8 cellular contexts compared by ENCODE assay signal in genomic region chr20:3471397-3472021, GRCh38. TPM values are rescaled to one million over a fixed set of nuclear protein-coding genes. Genes with fewer than 3 reads are reported as not detected.
DNase-seq lines count a peak whose midpoint lies in the region; ATAC-seq and TF ChIP-seq lines count a peak whose summit lies in the region.

No MANE protein-coding gene starts in this region.

- H3K4me3 Mint-ChIP-seq in CD14-positive monocyte: peak overlapping the region; percentile 93 to 99

- DNase-seq in CD14-positive monocyte (ENCODE audit: low spot score): peak; percentile 47
- peak; percentile 3 for DNase-seq in T-helper 22 cell (ENCODE audit: low read depth)
- DNase-seq in globus pallidus (ENCODE audit: low spot score): peak; percentile 5
- DNase-seq in sciatic nerve (ENCODE audit: low spot score): peak; percentile 66
- DNase-seq in iPS-NIHi11 (ENCODE audit: low spot score): no peak
- no peak for DNase-seq in stimulated activated CD4-positive, alpha-beta T cell treated with anti-CD3 and anti-CD28 coated beads, Interleukin-4, amount 100 ng/mL, for 1 hour

- no peaks in the 10 kb centered on the region for H3K9me3 Mint-ChIP-seq in CD14-positive monocyte

- intact Hi-C loops in CD14-positive monocyte (cut with micrococcal nuclease) (loop anchor here (2.0 to 5.0 kb wide), 2 partner anchors 64 to 65 kb away; partner anchors contain the start of gene DNAAF9 (in 2 of the 2)), sciatic nerve (cut with DNase I) (loop anchor here (2.0 kb wide), 1 partner anchor 63 kb away; no protein-coding TSS in a partner anchor)

- H3K36me3 Mint-ChIP-seq in CD14-positive monocyte: peaks cover 2 to 6% of the 10 kb centered on the region in 2 donors

- peak; percentile 31 for ATAC-seq in GM21737 (IDR thresholded peaks at IDR 0.05; ENCODE audit: unreplicated experiment)
- peak; percentile 29 for ATAC-seq in sciatic nerve
- ATAC-seq in HG02610 (IDR thresholded peaks at IDR 0.05; ENCODE audit: unreplicated experiment): no peak

- peak overlapping the region in 6 of 7 donors; percentile 38 to 90 (median 80) for H3K27ac Mint-ChIP-seq in CD14-positive monocyte

- no peak for TF ChIP-seq CTCF in CD14-positive monocyte (IDR thresholded peaks at IDR 0.05)

- peaks cover 33% of the 10 kb centered on the region for H3K4me1 Mint-ChIP-seq in CD14-positive monocyte

- peaks cover 0 to 4% (median 2%) of the 10 kb centered on the region in 3 donors for H3K27me3 Mint-ChIP-seq in CD14-positive monocyte (ENCODE audit: low read depth in 3 of 3)

RNA-seq across cellular contexts. Expression of gene ATRN, which starts 0.7 kb away (rescaled TPM):
- polyA plus RNA-seq in CD14-positive monocyte: 10 to 100 TPM; 10.2 to 11.5 TPM
- total RNA-seq in sciatic nerve: 31.5 TPM

Comparison
In these comparisons a context has a peak if more than half of its experiments do, and no peak if none do; other contexts are left out.
1. DNase-seq: peak in CD14-positive monocyte (single experiment), T-helper 22 cell (single experiment), globus pallidus (single experiment) and sciatic nerve (single experiment); none in iPS-NIHi11 (single experiment) and stimulated activated CD4-positive, alpha-beta T cell treated with anti-CD3 and anti-CD28 coated beads, Interleukin-4, amount 100 ng/mL, for 1 hour (single experiment).